Comparison of ENCODE assay signal across 1 cellular context in genomic region chr2:101766871-101767739, GRCh38.
TF ChIP-seq lines count a peak whose summit lies in the region.

No MANE protein-coding gene starts in this region.

TF ChIP-seq in HepG2, 621 proteins besides CTCF, POLR2A, EP300 and RAD21 (continued from another document and continues in another):
- TF ChIP-seq ZNF407 (CRISPR knock-in tag; IDR thresholded peaks at IDR 0.05; ENCODE audit: not compliant biosample characterization) = no peak
- no peak for TF ChIP-seq MTA3 (CRISPR knock-in tag; IDR thresholded peaks at IDR 0.05)
- no peak for TF ChIP-seq EEA1 (CRISPR knock-in tag; IDR thresholded peaks at IDR 0.05; ENCODE audit: borderline replicate concordance)
- TF ChIP-seq E2F5 (CRISPR knock-in tag; conservative IDR thresholded peaks at IDR 0.05) = no peak
- no peak for TF ChIP-seq ZNF674 (CRISPR knock-in tag; IDR thresholded peaks at IDR 0.05; ENCODE audit: low read depth)
- TF ChIP-seq ZNF776 (CRISPR knock-in tag; IDR thresholded peaks at IDR 0.05) = no peak
- TF ChIP-seq JUNB (CRISPR knock-in tag; IDR thresholded peaks at IDR 0.05; ENCODE audit: borderline replicate concordance) = no peak
- no peak for TF ChIP-seq PCBP1 (IDR thresholded peaks at IDR 0.05; ENCODE audit: borderline replicate concordance, low read depth, low read length)
- TF ChIP-seq ZZZ3 (CRISPR knock-in tag; IDR thresholded peaks at IDR 0.05; ENCODE audit: borderline replicate concordance) = no peak
- TF ChIP-seq ZNF121 (CRISPR knock-in tag; IDR thresholded peaks at IDR 0.05) = no peak
- TF ChIP-seq ATF1 (CRISPR knock-in tag; IDR thresholded peaks at IDR 0.05) = no peak
- TF ChIP-seq TFAP4 (IDR thresholded peaks at IDR 0.05; ENCODE audit: borderline replicate concordance, low read depth) = no peak; the same call in 1 of the 2 replicates
- no peak for TF ChIP-seq BRF2 (CRISPR knock-in tag; IDR thresholded peaks at IDR 0.05)
- TF ChIP-seq DRAP1 (CRISPR knock-in tag; IDR thresholded peaks at IDR 0.05) = peak; percentile 64
- TF ChIP-seq HOXD1 (CRISPR knock-in tag; IDR thresholded peaks at IDR 0.05) = no peak
- TF ChIP-seq CREB1 (IDR thresholded peaks at IDR 0.05) = no peak
- peak; percentile 58; the same call in 1 of the 2 replicates for TF ChIP-seq CREB1 (CRISPR knock-in tag; IDR thresholded peaks at IDR 0.05)
- no peak for TF ChIP-seq GLMP (CRISPR knock-in tag; IDR thresholded peaks at IDR 0.05; ENCODE audit: borderline replicate concordance)
- no peak for TF ChIP-seq ZBTB33 (CRISPR knock-in tag; IDR thresholded peaks at IDR 0.05)
- TF ChIP-seq CEBPG (CRISPR knock-in tag; IDR thresholded peaks at IDR 0.05) = peak; percentile 62
- TF ChIP-seq CERS6 (CRISPR knock-in tag; IDR thresholded peaks at IDR 0.05) = no peak
- no peak for TF ChIP-seq ZNF484 (CRISPR knock-in tag; IDR thresholded peaks at IDR 0.05; ENCODE audit: borderline replicate concordance, low read depth)
- peak; percentile 86 for TF ChIP-seq TCF7 (IDR thresholded peaks at IDR 0.05; ENCODE audit: low read depth)
- TF ChIP-seq TAF15 (IDR thresholded peaks at IDR 0.05; ENCODE audit: low read depth, low read length, poor library complexity, severe bottlenecking) = no peak
- peak; percentile 91 for TF ChIP-seq SOX5 (CRISPR knock-in tag; IDR thresholded peaks at IDR 0.05; ENCODE audit: borderline replicate concordance)
- 0 out of 2 replicates have a peak, but pooled peaks have one; percentile 9 for TF ChIP-seq ZNF652 (CRISPR knock-in tag; IDR thresholded peaks at IDR 0.05; ENCODE audit: borderline replicate concordance, low read depth)
- no peak; the same call in 1 of the 2 replicates for TF ChIP-seq TFE3 (CRISPR knock-in tag; IDR thresholded peaks at IDR 0.05)
- TF ChIP-seq SP1 (IDR thresholded peaks at IDR 0.05) = no peak
- no peak for TF ChIP-seq SP1 (CRISPR knock-in tag; IDR thresholded peaks at IDR 0.05)
- no peak for TF ChIP-seq NFAT5 (CRISPR knock-in tag; IDR thresholded peaks at IDR 0.05)
- no peak for TF ChIP-seq ZNF549 (CRISPR knock-in tag; IDR thresholded peaks at IDR 0.05)
- no peak for TF ChIP-seq IKZF1 (IDR thresholded peaks at IDR 0.05)
